ENCODE assay signal across 1 cellular context in genomic region chr9:33076360-33077004, GRCh38.
TF ChIP-seq lines count a peak whose summit lies in the region.

Gene SMU1 (minus strand): TSS chr9:33076674. CDS start chr9:33076608, 66 bp downstream.

TF ChIP-seq in HepG2, 621 proteins besides CTCF, POLR2A, EP300 and RAD21 (continued from another document and continues in another):
- peak; percentile 77 for TF ChIP-seq HDAC2 (CRISPR knock-in tag; IDR thresholded peaks at IDR 0.05)
- TF ChIP-seq, protein P1, sequence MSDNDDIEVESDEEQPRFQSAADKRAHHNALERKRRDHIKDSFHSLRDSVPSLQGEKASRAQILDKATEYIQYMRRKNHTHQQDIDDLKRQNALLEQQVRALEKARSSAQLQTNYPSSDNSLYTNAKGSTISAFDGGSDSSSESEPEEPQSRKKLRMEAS (IDR thresholded peaks at IDR 0.05) = peak; percentile 50; the same call in 1 of the 2 replicates
- TF ChIP-seq ZNF792 (CRISPR knock-in tag; IDR thresholded peaks at IDR 0.05) = peak; percentile 51; the same call in 1 of the 2 replicates
- TF ChIP-seq TCF12 (IDR thresholded peaks at IDR 0.05) = no peak
- peak; percentile 76; the same call in 1 of the 2 replicates for TF ChIP-seq TCF12 (CRISPR knock-in tag; IDR thresholded peaks at IDR 0.05)
- peak; percentile 67; the same call in 1 of the 2 replicates for TF ChIP-seq ZNF782 (CRISPR knock-in tag; IDR thresholded peaks at IDR 0.05; ENCODE audit: borderline replicate concordance)
- TF ChIP-seq ZNF670 (CRISPR knock-in tag; IDR thresholded peaks at IDR 0.05; ENCODE audit: borderline replicate concordance) = peak; percentile 41; the same call in 1 of the 2 replicates
- peak; percentile 91 for TF ChIP-seq SNAPC4 (CRISPR knock-in tag; IDR thresholded peaks at IDR 0.05)
- TF ChIP-seq, protein P2, sequence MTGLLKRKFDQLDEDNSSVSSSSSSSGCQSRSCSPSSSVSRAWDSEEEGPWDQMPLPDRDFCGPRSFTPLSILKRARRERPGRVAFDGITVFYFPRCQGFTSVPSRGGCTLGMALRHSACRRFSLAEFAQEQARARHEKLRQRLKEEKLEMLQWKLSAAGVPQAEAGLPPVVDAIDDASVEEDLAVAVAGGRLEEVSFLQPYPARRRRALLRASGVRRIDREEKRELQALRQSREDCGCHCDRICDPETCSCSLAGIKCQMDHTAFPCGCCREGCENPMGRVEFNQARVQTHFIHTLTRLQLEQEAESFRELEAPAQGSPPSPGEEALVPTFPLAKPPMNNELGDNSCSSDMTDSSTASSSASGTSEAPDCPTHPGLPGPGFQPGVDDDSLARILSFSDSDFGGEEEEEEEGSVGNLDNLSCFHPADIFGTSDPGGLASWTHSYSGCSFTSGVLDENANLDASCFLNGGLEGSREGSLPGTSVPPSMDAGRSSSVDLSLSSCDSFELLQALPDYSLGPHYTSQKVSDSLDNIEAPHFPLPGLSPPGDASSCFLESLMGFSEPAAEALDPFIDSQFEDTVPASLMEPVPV (CRISPR knock-in tag; IDR thresholded peaks at IDR 0.05) = no peak
- peak; percentile 98 for TF ChIP-seq PHF20 (CRISPR knock-in tag; IDR thresholded peaks at IDR 0.05)
- TF ChIP-seq, protein P3, sequence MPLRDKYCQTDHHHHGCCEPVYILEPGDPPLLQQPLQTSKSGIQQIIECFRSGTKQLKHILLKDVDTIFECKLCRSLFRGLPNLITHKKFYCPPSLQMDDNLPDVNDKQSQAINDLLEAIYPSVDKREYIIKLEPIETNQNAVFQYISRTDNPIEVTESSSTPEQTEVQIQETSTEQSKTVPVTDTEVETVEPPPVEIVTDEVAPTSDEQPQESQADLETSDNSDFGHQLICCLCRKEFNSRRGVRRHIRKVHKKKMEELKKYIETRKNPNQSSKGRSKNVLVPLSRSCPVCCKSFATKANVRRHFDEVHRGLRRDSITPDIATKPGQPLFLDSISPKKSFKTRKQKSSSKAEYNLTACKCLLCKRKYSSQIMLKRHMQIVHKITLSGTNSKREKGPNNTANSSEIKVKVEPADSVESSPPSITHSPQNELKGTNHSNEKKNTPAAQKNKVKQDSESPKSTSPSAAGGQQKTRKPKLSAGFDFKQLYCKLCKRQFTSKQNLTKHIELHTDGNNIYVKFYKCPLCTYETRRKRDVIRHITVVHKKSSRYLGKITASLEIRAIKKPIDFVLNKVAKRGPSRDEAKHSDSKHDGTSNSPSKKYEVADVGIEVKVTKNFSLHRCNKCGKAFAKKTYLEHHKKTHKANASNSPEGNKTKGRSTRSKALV (CRISPR knock-in tag; IDR thresholded peaks at IDR 0.05) = peak; percentile 74; the same call in 1 of the 2 replicates
- no peak for TF ChIP-seq ZNF83 (CRISPR knock-in tag; IDR thresholded peaks at IDR 0.05; ENCODE audit: borderline replicate concordance)
- peak; percentile 96 for TF ChIP-seq ZMYM2 (CRISPR knock-in tag; IDR thresholded peaks at IDR 0.05)
- no peak for TF ChIP-seq TEAD2 (CRISPR knock-in tag; IDR thresholded peaks at IDR 0.05)
- peak; percentile 74 for TF ChIP-seq IKZF5 (CRISPR knock-in tag; IDR thresholded peaks at IDR 0.05)
- TF ChIP-seq KLF16 (CRISPR knock-in tag; IDR thresholded peaks at IDR 0.05) = peak in 1 of 2 experiments; percentile 70; a peak in 1 of 4 replicates
- peak; percentile 87; the same call in 1 of the 2 replicates for TF ChIP-seq ZNF607 (CRISPR knock-in tag; IDR thresholded peaks at IDR 0.05; ENCODE audit: borderline replicate concordance)
- TF ChIP-seq ZNF264 (CRISPR knock-in tag; IDR thresholded peaks at IDR 0.05) = 0 out of 2 replicates have a peak, but pooled peaks have one; percentile 54
- 0 out of 2 replicates have a peak, but pooled peaks have one; percentile 40 for TF ChIP-seq CEBPB (IDR thresholded peaks at IDR 0.05; ENCODE audit: borderline replicate concordance, low read depth, low read length)
- TF ChIP-seq DRAP1 (CRISPR knock-in tag; IDR thresholded peaks at IDR 0.05) = peak; percentile 93
- TF ChIP-seq ZNF770 (CRISPR knock-in tag; IDR thresholded peaks at IDR 0.05) = peak; percentile 40
- TF ChIP-seq ZNF749 (CRISPR knock-in tag; IDR thresholded peaks at IDR 0.05; ENCODE audit: borderline replicate concordance) = peak; percentile 74; the same call in 1 of the 2 replicates
- TF ChIP-seq TBX3 (IDR thresholded peaks at IDR 0.05; ENCODE audit: borderline replicate concordance) = 0 out of 2 replicates have a peak, but pooled peaks have one; percentile 43
- TF ChIP-seq, protein P4, sequence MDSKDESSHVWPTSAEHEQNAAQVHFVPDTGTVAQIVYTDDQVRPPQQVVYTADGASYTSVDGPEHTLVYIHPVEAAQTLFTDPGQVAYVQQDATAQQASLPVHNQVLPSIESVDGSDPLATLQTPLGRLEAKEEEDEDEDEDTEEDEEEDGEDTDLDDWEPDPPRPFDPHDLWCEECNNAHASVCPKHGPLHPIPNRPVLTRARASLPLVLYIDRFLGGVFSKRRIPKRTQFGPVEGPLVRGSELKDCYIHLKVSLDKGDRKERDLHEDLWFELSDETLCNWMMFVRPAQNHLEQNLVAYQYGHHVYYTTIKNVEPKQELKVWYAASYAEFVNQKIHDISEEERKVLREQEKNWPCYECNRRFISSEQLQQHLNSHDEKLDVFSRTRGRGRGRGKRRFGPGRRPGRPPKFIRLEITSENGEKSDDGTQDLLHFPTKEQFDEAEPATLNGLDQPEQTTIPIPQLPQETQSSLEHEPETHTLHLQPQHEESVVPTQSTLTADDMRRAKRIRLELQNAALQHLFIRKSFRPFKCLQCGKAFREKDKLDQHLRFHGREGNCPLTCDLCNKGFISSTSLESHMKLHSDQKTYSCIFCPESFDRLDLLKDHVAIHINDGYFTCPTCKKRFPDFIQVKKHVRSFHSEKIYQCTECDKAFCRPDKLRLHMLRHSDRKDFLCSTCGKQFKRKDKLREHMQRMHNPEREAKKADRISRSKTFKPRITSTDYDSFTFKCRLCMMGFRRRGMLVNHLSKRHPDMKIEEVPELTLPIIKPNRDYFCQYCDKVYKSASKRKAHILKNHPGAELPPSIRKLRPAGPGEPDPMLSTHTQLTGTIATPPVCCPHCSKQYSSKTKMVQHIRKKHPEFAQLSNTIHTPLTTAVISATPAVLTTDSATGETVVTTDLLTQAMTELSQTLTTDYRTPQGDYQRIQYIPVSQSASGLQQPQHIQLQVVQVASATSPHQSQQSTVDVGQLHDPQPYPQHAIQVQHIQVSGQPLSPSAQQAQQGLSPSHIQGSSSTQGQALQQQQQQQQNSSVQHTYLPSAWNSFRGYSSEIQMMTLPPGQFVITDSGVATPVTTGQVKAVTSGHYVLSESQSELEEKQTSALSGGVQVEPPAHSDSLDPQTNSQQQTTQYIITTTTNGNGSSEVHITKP (CRISPR knock-in tag; IDR thresholded peaks at IDR 0.05; ENCODE audit: low read depth) = 0 out of 2 replicates have a peak, but pooled peaks have one; percentile 20
- TF ChIP-seq HINFP (CRISPR knock-in tag; IDR thresholded peaks at IDR 0.05; ENCODE audit: low read depth) = peak; percentile 33; the same call in 1 of the 2 replicates
- TF ChIP-seq SNAPC2 (CRISPR knock-in tag; IDR thresholded peaks at IDR 0.05) = no peak
- TF ChIP-seq, protein P5, sequence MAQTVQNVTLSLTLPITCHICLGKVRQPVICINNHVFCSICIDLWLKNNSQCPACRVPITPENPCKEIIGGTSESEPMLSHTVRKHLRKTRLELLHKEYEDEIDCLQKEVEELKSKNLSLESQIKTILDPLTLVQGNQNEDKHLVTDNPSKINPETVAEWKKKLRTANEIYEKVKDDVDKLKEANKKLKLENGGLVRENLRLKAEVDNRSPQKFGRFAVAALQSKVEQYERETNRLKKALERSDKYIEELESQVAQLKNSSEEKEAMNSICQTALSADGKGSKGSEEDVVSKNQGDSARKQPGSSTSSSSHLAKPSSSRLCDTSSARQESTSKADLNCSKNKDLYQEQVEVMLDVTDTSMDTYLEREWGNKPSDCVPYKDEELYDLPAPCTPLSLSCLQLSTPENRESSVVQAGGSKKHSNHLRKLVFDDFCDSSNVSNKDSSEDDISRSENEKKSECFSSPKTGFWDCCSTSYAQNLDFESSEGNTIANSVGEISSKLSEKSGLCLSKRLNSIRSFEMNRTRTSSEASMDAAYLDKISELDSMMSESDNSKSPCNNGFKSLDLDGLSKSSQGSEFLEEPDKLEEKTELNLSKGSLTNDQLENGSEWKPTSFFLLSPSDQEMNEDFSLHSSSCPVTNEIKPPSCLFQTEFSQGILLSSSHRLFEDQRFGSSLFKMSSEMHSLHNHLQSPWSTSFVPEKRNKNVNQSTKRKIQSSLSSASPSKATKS (CRISPR knock-in tag; IDR thresholded peaks at IDR 0.05) = 0 out of 2 replicates have a peak, but pooled peaks have one; percentile 44
- peak; percentile 46; the same call in 1 of the 2 replicates for TF ChIP-seq ZBTB7B (CRISPR knock-in tag; IDR thresholded peaks at IDR 0.05)
- TF ChIP-seq ZNF317 (CRISPR knock-in tag; IDR thresholded peaks at IDR 0.05) = peak; percentile 81
- 0 out of 2 replicates have a peak, but pooled peaks have one; percentile 37 for TF ChIP-seq HNRNPL (IDR thresholded peaks at IDR 0.05; ENCODE audit: low read depth, low read length)
- TF ChIP-seq GABPB1 (CRISPR knock-in tag; IDR thresholded peaks at IDR 0.05) = peak; percentile 98
- peak; percentile 69 for TF ChIP-seq GATAD2A (CRISPR knock-in tag; IDR thresholded peaks at IDR 0.05)
- TF ChIP-seq ZNF580 (CRISPR knock-in tag; IDR thresholded peaks at IDR 0.05; ENCODE audit: borderline replicate concordance, low read depth) = peak; percentile 71; the same call in 1 of the 2 replicates
- TF ChIP-seq NPAS2 (CRISPR knock-in tag; IDR thresholded peaks at IDR 0.05; ENCODE audit: borderline replicate concordance) = no peak
- TF ChIP-seq ARNTL (CRISPR knock-in tag; IDR thresholded peaks at IDR 0.05) = peak; percentile 54
- TF ChIP-seq ZNF326 (CRISPR knock-in tag; IDR thresholded peaks at IDR 0.05; ENCODE audit: borderline replicate concordance) = no peak
- peak; percentile 69 for TF ChIP-seq YEATS4 (CRISPR knock-in tag; IDR thresholded peaks at IDR 0.05; ENCODE audit: borderline replicate concordance)
